15 cellular contexts compared by ENCODE assay signal in the genomic region with DNA sequence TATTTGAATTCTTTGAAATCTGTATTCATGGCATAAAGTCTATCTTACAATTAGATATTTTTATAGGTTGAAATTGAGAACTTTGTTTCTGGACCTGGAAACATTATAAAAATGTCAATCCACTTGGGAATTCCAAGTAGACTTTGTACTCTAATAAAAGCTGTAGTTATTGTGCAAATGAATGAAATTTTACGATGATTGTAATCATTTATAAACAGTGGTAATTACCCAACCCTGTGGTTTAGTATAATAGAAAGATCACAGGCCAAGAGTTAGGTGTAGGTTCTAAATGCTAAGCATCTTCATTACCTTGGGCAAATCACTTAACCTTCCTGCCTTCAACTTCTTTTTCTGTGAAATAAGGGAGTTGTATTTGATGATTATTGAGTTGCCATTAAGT. TPM values are rescaled to one million over a fixed set of nuclear protein-coding genes. Genes with fewer than 3 reads are reported as not detected.
DNase-seq lines count a peak whose midpoint lies in the region; ATAC-seq and TF ChIP-seq lines count a peak whose summit lies in the region.
"Had no signal": no experiment of that assay in that cellular context is flagged by ENCODE, and none has a peak within 500 bp of the region (broad histone marks: within the 10 kb centered on the region; RNA-seq: fewer than 3 reads in every experiment).

No MANE protein-coding gene starts in this region.

- no TSS peak for BruUV-seq in mammary epithelial cell (replicated peaks; lab: Mats Ljungman, UMichigan)

- DNase-seq in COR-L47 (lab: John Stamatoyannopoulos, UW) (peak; percentile 14), NCI-H526 treated with DMSO at 0.1 percent for 48 hours (lab: John Stamatoyannopoulos, UW) (peak; percentile 44), left colon (no peak), mammary epithelial cell (no peak), thyroid gland (no peak), KG1 (lab: John Stamatoyannopoulos, UW) (no peak)
- DNase-seq: CD8-positive, alpha-beta memory T cell; DMS79; H7 had no signal

- H3K4me3 ChIP-seq in mammary epithelial cell (replicated peaks in 1 of 3; ENCODE audit: insufficient read depth in 1 of 3, low read depth in 2 of 3, low read length in 3 of 3), result no peak overlapping the region
- H3K4me3 ChIP-seq in thyroid gland (replicated peaks in 1 of 3), result no peak overlapping the region
- H3K4me3 ChIP-seq: GM12878, GM23338 had no signal

- no peak overlapping the region for H3K9ac ChIP-seq in mammary epithelial cell (ENCODE audit: insufficient read depth, low read length)

- H3K79me2 ChIP-seq in mammary epithelial cell (ENCODE audit: insufficient read depth, low read length), result no peaks in the 10 kb centered on the region

- H2AFZ ChIP-seq in mammary epithelial cell (ENCODE audit: low read depth, low read length), result no peak overlapping the region
- H2AFZ ChIP-seq: GM23338 had no signal

- CTCF ChIA-PET in mammary epithelial cell (lab: Charles Lee; ENCODE audit: low non-redundant PET), result no interaction called here

- ATAC-seq in left colon, result peak; percentile 91
- ATAC-seq: GM12878, GM23338 had no signal

- H3K4me2 ChIP-seq in mammary epithelial cell (ENCODE audit: insufficient read depth, low read depth, low read length), result no peak overlapping the region
- H3K4me2 ChIP-seq: GM23338 had no signal

- intact Hi-C loops in left colon (cut with DNase I, micrococcal nuclease) (no loop called here), mammary epithelial cell (cut with micrococcal nuclease) (no loop called here), thyroid gland (cut with DNase I) (no loop called here)

- H3K36me3 ChIP-seq in mammary epithelial cell (ENCODE audit: insufficient read depth, low read length), result no peaks in the 10 kb centered on the region
- no peaks in the 10 kb centered on the region for H3K36me3 ChIP-seq in thyroid gland

- no peak for TF ChIP-seq POLR2A in thyroid gland (IDR thresholded peaks at IDR 0.05)

- H3K9me3 ChIP-seq in mammary epithelial cell (replicated peaks; ENCODE audit: insufficient read depth, low read length), result no peaks in the 10 kb centered on the region
- no peaks in the 10 kb centered on the region for H3K9me3 ChIP-seq in thyroid gland

- in situ Hi-C loops in mammary epithelial cell (cut with MboI; ENCODE audit: low sequenced_read_pairs in 2 of 2), result no loop called here

- no peaks in the 10 kb centered on the region for H4K20me1 ChIP-seq in mammary epithelial cell (ENCODE audit: insufficient read depth, low read length)

- H3K27me3 ChIP-seq in mammary epithelial cell (ENCODE audit: insufficient read depth, low read length) (no peaks in the 10 kb centered on the region), thyroid gland (no peaks in the 10 kb centered on the region)

- TF ChIP-seq CTCF in 22Rv1 (IDR thresholded peaks at IDR 0.05) (no peak), mammary epithelial cell (conservative IDR thresholded peaks at IDR 0.05 in 1 of 2, IDR thresholded peaks at IDR 0.05 in 1 of 2; ENCODE audit: extremely low read depth in 1 of 2, insufficient read depth in 1 of 2, low read depth in 1 of 2, low read length in 2 of 2) (no peak), thyroid gland (IDR thresholded peaks at IDR 0.05) (no peak)

- H3K4me1 ChIP-seq in mammary epithelial cell (ENCODE audit: insufficient read depth, low read length) (no peaks in the 10 kb centered on the region), thyroid gland (no peaks in the 10 kb centered on the region)

- WGBS in mammary epithelial cell (ENCODE audit: low coverage, missing lambda C conversion rate), result 36% methylated on average over 1 of the region's 1 CpG
- WGBS in thyroid gland, 2 donors, result 76 to 84% methylated on average over 1 of the region's 1 CpG

- H3K27ac ChIP-seq in 22Rv1, result peak overlapping the region; percentile 89
- no peak overlapping the region for H3K27ac ChIP-seq in mammary epithelial cell (ENCODE audit: insufficient read depth, low read depth, low read length)
- no peak overlapping the region for H3K27ac ChIP-seq in thyroid gland

- dilution Hi-C loops in mammary epithelial cell (cut with HindIII; ENCODE audit: low sequenced_read_pairs), result no loop called here

RNA-seq across cellular contexts. Expression of gene SLC7A14, which starts 13.2 kb away (rescaled TPM):
- under 1 TPM; 0.15 to 0.34 TPM for total RNA-seq in left colon
- total RNA-seq in mammary epithelial cell, result under 1 TPM in 1 of 2 donors, not detected in 1; under 0.01 TPM
- not detected for polyA plus RNA-seq in mammary epithelial cell
- not detected for polyA minus RNA-seq in mammary epithelial cell
- under 1 TPM in 3 of 4 donors, not detected in 1; 0.11 to 0.34 (median 0.13) TPM for total RNA-seq in thyroid gland
- total RNA-seq: A673; CD8-positive, alpha-beta memory T cell; GM12878 had no signal
- polyA plus RNA-seq: CD14-positive monocyte; CD8-positive, alpha-beta memory T cell; GM12878; IgD-negative memory B cell had no signal

Comparison
In these comparisons a context has a peak if more than half of its experiments do, and no peak if none do; other contexts are left out.
1. DNase-seq: peak in COR-L47 (single experiment) and NCI-H526 treated with DMSO at 0.1 percent for 48 hours (single experiment); none in left colon (0 of 2), mammary epithelial cell (single experiment), thyroid gland (0 of 2) and KG1 (single experiment).